8 cellular contexts compared by ENCODE assay signal in genomic region chr1:150577557-150578277, GRCh38. TPM values are rescaled to one million over a fixed set of nuclear protein-coding genes. Genes with fewer than 3 reads are reported as not detected.
DNase-seq lines count a peak whose midpoint lies in the region; ATAC-seq, FAIRE-seq and TF ChIP-seq lines count a peak whose summit lies in the region.

No MANE protein-coding gene starts in this region.

- H4K20me1 ChIP-seq in BLaER1 = peaks cover 66% of the 10 kb centered on the region

- peak; percentile 48 for DNase-seq in HT1080 (ENCODE audit: low read depth)
- peak in 1 of 7 donors; percentile 5 for DNase-seq in adrenal gland
- peak; percentile 53 for DNase-seq in kidney tubule cell (ENCODE audit: low spot score)
- no peak for DNase-seq in thyroid gland
- no peak for DNase-seq in cortex of kidney (lab: John Stamatoyannopoulos, UW)
- no peak for DNase-seq in GM12891 (ENCODE audit: insufficient read length, low spot score)

- H3K27me3 ChIP-seq in BLaER1 = no peaks in the 10 kb centered on the region
- no peaks in the 10 kb centered on the region for H3K27me3 ChIP-seq in adrenal gland
- H3K27me3 ChIP-seq in thyroid gland = no peaks in the 10 kb centered on the region

- H3K4me2 ChIP-seq in BLaER1 = peak overlapping the region; percentile 96

- TF ChIP-seq CTCF in adrenal gland (IDR thresholded peaks at IDR 0.05) (no peak), thyroid gland (IDR thresholded peaks at IDR 0.05) (no peak)

- peaks cover 52% of the 10 kb centered on the region for H3K36me3 ChIP-seq in BLaER1
- H3K36me3 ChIP-seq in adrenal gland (replicated peaks in 1 of 2) = peaks cover 0 to 49% of the 10 kb centered on the region in 2 donors
- H3K36me3 ChIP-seq in thyroid gland = peaks cover 34 to 65% of the 10 kb centered on the region in 2 donors

- H3K9me3 ChIP-seq in BLaER1 = no peaks in the 10 kb centered on the region
- no peaks in the 10 kb centered on the region for H3K9me3 ChIP-seq in adrenal gland (replicated peaks in 1 of 3)
- H3K9me3 ChIP-seq in thyroid gland = no peaks in the 10 kb centered on the region

- peak overlapping the region; percentile 99 for H3K9ac ChIP-seq in BLaER1

- ATAC-seq in GM19035 (IDR thresholded peaks at IDR 0.05; ENCODE audit: unreplicated experiment) = no peak

- TF ChIP-seq POLR2A in adrenal gland (IDR thresholded peaks at IDR 0.05) = peak in 1 of 2 donors; percentile 7
- TF ChIP-seq POLR2A in thyroid gland (IDR thresholded peaks at IDR 0.05) = peak in 1 of 2 donors; percentile 53
- TF ChIP-seq POLR2A in GM12891 (IDR thresholded peaks at IDR 0.05; ENCODE audit: low read depth, low read length) = no peak

- FAIRE-seq in GM12891 (lab: Jason Lieb, UNC) = no peak

- WGBS in adrenal gland, 4 donors = 1% methylated on average over 12 of the region's 12 CpGs
- 2 to 3% methylated on average over 12 of the region's 12 CpGs for WGBS in thyroid gland, 2 donors

- H3K27ac ChIP-seq in BLaER1 (peak overlapping the region; percentile 99), adrenal gland (peak overlapping the region; percentile 93 to 100 (median 100)), thyroid gland (peak overlapping the region; percentile 99 to 100 (median 99))

- intact Hi-C loops in adrenal gland (cut with DNase I) = loop anchor here (5.0 kb wide), 2 partner anchors 40 to 45 kb away; no protein-coding TSS in a partner anchor
- intact Hi-C loops in thyroid gland (cut with DNase I) = no loop called here

- H3K4me3 ChIP-seq in BLaER1 = peak overlapping the region; percentile 100
- H3K4me3 ChIP-seq in adrenal gland = peak overlapping the region; percentile 67 to 99 (median 92)
- H3K4me3 ChIP-seq in thyroid gland (replicated peaks in 1 of 3) = peak overlapping the region; percentile 34 to 98 (median 92)

- peaks cover 72% of the 10 kb centered on the region for H3K4me1 ChIP-seq in BLaER1
- peaks cover 43 to 45% of the 10 kb centered on the region in 2 donors for H3K4me1 ChIP-seq in adrenal gland (replicated peaks in 1 of 2)
- peaks cover 37 to 39% of the 10 kb centered on the region in 2 donors for H3K4me1 ChIP-seq in thyroid gland

TF ChIP-seq in GM12891, 5 proteins besides CTCF, POLR2A, EP300 and RAD21:
- TF ChIP-seq POU2F2 (IDR thresholded peaks at IDR 0.05; ENCODE audit: low read depth, low read length) = no peak
- TF ChIP-seq POLR2AphosphoS5 (IDR thresholded peaks at IDR 0.05; ENCODE audit: low read depth, low read length) = no peak
- no peak for TF ChIP-seq PAX5 (IDR thresholded peaks at IDR 0.05; ENCODE audit: insufficient read depth, low read length, severe bottlenecking)
- no peak for TF ChIP-seq TAF1 (IDR thresholded peaks at IDR 0.05; ENCODE audit: low read depth, low read length)
- no peak for TF ChIP-seq SPI1 (IDR thresholded peaks at IDR 0.05; ENCODE audit: low read depth, low read length)

RNA-seq across cellular contexts. Expression of gene MCL1, which starts 1.7 kb away (rescaled TPM):
- total RNA-seq in HT1080 (2014; rRNA removed; shearing (Covaris generic)) = 237 and 264 TPM in 2 replicates
- 331 and 404 TPM in 2 replicates for polyA plus RNA-seq in HT1080 (2015; cell fraction: cytosol; rRNA removed)
- 739 and 762 TPM in 2 replicates for polyA plus RNA-seq in HT1080 (2015; cell fraction: nucleus; rRNA removed)
- total RNA-seq in adrenal gland (100 to 1,000 TPM; 146 to 299 (median 207) TPM), thyroid gland (100 to 1,000 TPM; 164 to 313 (median 203) TPM)
- polyA plus RNA-seq in adrenal gland = 100 to 1,000 TPM in 1 of 3 donors, 10 to 100 TPM in 2; 57.4 to 187 (median 90.5) TPM
- 123 TPM for polyA plus RNA-seq in GM12891 (2012; ENCODE audit: low read depth, missing spikeins)

RNA-seq across cellular contexts. Expression of gene ADAMTSL4, which starts 28.5 kb away (rescaled TPM):
- 0.06 and 0.47 TPM in 2 replicates for total RNA-seq in HT1080 (2014; rRNA removed; shearing (Covaris generic))
- polyA plus RNA-seq in HT1080 (2015; cell fraction: cytosol; rRNA removed) = 1.5 and 1.8 TPM in 2 replicates
- polyA plus RNA-seq in HT1080 (2015; cell fraction: nucleus; rRNA removed) = 4.9 and 7.5 TPM in 2 replicates
- total RNA-seq in adrenal gland (10 to 100 TPM in 4 of 8 donors, 1 to 10 TPM in 4; 4.5 to 34.4 (median 9.2) TPM), thyroid gland (10 to 100 TPM in 1 of 4 donors, 1 to 10 TPM in 3; 2.1 to 15.7 (median 6.9) TPM)
- 10 to 100 TPM in 2 of 3 donors, 1 to 10 TPM in 1; 1.7 to 31.4 (median 31.1) TPM for polyA plus RNA-seq in adrenal gland
- 0.06 TPM for polyA plus RNA-seq in GM12891 (2012; ENCODE audit: low read depth, missing spikeins)

RNA-seq across cellular contexts. Expression of gene ENSA, which starts 51.7 kb away (rescaled TPM):
- 134 and 194 TPM in 2 replicates for total RNA-seq in HT1080 (2014; rRNA removed; shearing (Covaris generic))
- 114 and 145 TPM in 2 replicates for polyA plus RNA-seq in HT1080 (2015; cell fraction: cytosol; rRNA removed)
- 69.9 and 72.1 TPM in 2 replicates for polyA plus RNA-seq in HT1080 (2015; cell fraction: nucleus; rRNA removed)
- total RNA-seq in adrenal gland = 100 to 1,000 TPM in 5 of 8 donors, 10 to 100 TPM in 3; 91.8 to 167 (median 118) TPM
- polyA plus RNA-seq in adrenal gland = 100 to 1,000 TPM in 2 of 3 donors, 10 to 100 TPM in 1; 100.0 to 215 (median 110) TPM
- total RNA-seq in thyroid gland = 100 to 1,000 TPM; 183 to 292 (median 218) TPM
- polyA plus RNA-seq in GM12891 (2012; ENCODE audit: low read depth, missing spikeins) = 196 TPM

Comparison
In these comparisons a context has a peak if more than half of its experiments do, and no peak if none do; other contexts are left out.
1. DNase-seq: peak in HT1080 (single experiment) and kidney tubule cell (single experiment); none in thyroid gland (0 of 2), cortex of kidney (single experiment) and GM12891 (single experiment).
2. Peak in every context shown above with its lines, with median percentiles within 50 percentile points of each other: H3K27ac ChIP-seq and H3K4me3 ChIP-seq.